1 cellular context compared by ENCODE assay signal in the genomic region with DNA sequence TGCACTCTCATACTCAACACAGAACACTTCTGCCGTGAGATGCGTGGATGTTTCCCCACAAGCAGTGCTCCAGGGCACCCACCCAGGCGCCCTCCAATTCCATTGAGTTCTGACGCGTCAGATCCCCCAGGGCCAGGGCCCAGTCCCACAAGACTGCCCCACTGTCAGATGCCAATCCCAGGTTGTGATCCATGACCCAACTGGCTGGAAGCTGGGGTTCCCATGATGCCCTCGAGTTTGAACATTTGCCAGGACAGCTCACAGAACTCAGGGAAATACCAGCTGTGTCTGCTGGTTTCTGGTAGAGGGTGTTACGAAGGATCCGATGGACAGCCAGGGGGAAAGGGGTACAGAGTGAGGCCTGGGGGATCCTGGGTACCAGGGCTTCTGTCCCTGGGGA.
TF ChIP-seq lines count a peak whose summit lies in the region.

No MANE protein-coding gene starts in this region.

TF ChIP-seq in K562, 482 proteins besides CTCF, POLR2A, EP300 and RAD21:
- no peak for TF ChIP-seq SOX6 (IDR thresholded peaks at IDR 0.05)
- no peak for TF ChIP-seq ZNF830 (CRISPR knock-in tag; IDR thresholded peaks at IDR 0.05)
- no peak for TF ChIP-seq CHD4 (IDR thresholded peaks at IDR 0.05; ENCODE audit: insufficient read depth, insufficient replicate concordance, low read depth, low read length, poor library complexity, severe bottlenecking)
- TF ChIP-seq SUPT5H (IDR thresholded peaks at IDR 0.05) = no peak
- no peak for TF ChIP-seq TCF7 (IDR thresholded peaks at IDR 0.05; ENCODE audit: borderline replicate concordance)
- TF ChIP-seq, protein P1, sequence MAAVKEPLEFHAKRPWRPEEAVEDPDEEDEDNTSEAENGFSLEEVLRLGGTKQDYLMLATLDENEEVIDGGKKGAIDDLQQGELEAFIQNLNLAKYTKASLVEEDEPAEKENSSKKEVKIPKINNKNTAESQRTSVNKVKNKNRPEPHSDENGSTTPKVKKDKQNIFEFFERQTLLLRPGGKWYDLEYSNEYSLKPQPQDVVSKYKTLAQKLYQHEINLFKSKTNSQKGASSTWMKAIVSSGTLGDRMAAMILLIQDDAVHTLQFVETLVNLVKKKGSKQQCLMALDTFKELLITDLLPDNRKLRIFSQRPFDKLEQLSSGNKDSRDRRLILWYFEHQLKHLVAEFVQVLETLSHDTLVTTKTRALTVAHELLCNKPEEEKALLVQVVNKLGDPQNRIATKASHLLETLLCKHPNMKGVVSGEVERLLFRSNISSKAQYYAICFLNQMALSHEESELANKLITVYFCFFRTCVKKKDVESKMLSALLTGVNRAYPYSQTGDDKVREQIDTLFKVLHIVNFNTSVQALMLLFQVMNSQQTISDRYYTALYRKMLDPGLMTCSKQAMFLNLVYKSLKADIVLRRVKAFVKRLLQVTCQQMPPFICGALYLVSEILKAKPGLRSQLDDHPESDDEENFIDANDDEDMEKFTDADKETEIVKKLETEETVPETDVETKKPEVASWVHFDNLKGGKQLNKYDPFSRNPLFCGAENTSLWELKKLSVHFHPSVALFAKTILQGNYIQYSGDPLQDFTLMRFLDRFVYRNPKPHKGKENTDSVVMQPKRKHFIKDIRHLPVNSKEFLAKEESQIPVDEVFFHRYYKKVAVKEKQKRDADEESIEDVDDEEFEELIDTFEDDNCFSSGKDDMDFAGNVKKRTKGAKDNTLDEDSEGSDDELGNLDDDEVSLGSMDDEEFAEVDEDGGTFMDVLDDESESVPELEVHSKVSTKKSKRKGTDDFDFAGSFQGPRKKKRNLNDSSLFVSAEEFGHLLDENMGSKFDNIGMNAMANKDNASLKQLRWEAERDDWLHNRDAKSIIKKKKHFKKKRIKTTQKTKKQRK (IDR thresholded peaks at IDR 0.05; ENCODE audit: borderline replicate concordance, low read depth, low read length) = no peak
- no peak for TF ChIP-seq ZNF224 (CRISPR knock-in tag; IDR thresholded peaks at IDR 0.05)
- no peak for TF ChIP-seq XRCC5 (IDR thresholded peaks at IDR 0.05; ENCODE audit: low read depth, low read length)
- no peak for TF ChIP-seq MAZ (CRISPR knock-in tag; conservative IDR thresholded peaks at IDR 0.05 in 1 of 2, IDR thresholded peaks at IDR 0.05 in 1 of 2)
- TF ChIP-seq HDAC3 (IDR thresholded peaks at IDR 0.05; ENCODE audit: borderline replicate concordance, partially characterized antibody) = no peak
- no peak for TF ChIP-seq MTF1 (CRISPR knock-in tag; IDR thresholded peaks at IDR 0.05; ENCODE audit: borderline replicate concordance)
- TF ChIP-seq PHF20 (IDR thresholded peaks at IDR 0.05; ENCODE audit: partially characterized antibody) = no peak
- no peak for TF ChIP-seq STAT5B (CRISPR knock-in tag; IDR thresholded peaks at IDR 0.05)
- TF ChIP-seq, protein P2, sequence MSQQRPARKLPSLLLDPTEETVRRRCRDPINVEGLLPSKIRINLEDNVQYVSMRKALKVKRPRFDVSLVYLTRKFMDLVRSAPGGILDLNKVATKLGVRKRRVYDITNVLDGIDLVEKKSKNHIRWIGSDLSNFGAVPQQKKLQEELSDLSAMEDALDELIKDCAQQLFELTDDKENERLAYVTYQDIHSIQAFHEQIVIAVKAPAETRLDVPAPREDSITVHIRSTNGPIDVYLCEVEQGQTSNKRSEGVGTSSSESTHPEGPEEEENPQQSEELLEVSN (IDR thresholded peaks at IDR 0.05; ENCODE audit: borderline replicate concordance in 1 of 2, extremely low read depth in 1 of 2, insufficient read depth in 1 of 2, insufficient read length in 1 of 2, low read depth in 1 of 2, low read length in 1 of 2, poor library complexity in 1 of 2, severe bottlenecking in 1 of 2) = no peak
- TF ChIP-seq ZNF12 (CRISPR knock-in tag; IDR thresholded peaks at IDR 0.05) = no peak
- 0 out of 4 replicates have a peak, but pooled peaks of 1 of the 2 experiments have one; percentile 35 for TF ChIP-seq FOXA3 (CRISPR knock-in tag; conservative IDR thresholded peaks at IDR 0.05 in 1 of 2, IDR thresholded peaks at IDR 0.05 in 1 of 2)
- no peak for TF ChIP-seq MEIS2 (IDR thresholded peaks at IDR 0.05; ENCODE audit: partially characterized antibody)
- TF ChIP-seq, protein P3, sequence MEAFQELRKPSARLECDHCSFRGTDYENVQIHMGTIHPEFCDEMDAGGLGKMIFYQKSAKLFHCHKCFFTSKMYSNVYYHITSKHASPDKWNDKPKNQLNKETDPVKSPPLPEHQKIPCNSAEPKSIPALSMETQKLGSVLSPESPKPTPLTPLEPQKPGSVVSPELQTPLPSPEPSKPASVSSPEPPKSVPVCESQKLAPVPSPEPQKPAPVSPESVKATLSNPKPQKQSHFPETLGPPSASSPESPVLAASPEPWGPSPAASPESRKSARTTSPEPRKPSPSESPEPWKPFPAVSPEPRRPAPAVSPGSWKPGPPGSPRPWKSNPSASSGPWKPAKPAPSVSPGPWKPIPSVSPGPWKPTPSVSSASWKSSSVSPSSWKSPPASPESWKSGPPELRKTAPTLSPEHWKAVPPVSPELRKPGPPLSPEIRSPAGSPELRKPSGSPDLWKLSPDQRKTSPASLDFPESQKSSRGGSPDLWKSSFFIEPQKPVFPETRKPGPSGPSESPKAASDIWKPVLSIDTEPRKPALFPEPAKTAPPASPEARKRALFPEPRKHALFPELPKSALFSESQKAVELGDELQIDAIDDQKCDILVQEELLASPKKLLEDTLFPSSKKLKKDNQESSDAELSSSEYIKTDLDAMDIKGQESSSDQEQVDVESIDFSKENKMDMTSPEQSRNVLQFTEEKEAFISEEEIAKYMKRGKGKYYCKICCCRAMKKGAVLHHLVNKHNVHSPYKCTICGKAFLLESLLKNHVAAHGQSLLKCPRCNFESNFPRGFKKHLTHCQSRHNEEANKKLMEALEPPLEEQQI (IDR thresholded peaks at IDR 0.05) = no peak
- TF ChIP-seq ZC3H4 (CRISPR knock-in tag; IDR thresholded peaks at IDR 0.05; ENCODE audit: borderline replicate concordance) = no peak
- TF ChIP-seq SMAD3 (CRISPR knock-in tag; conservative IDR thresholded peaks at IDR 0.05) = no peak
- no peak for TF ChIP-seq PRPF4 (IDR thresholded peaks at IDR 0.05; ENCODE audit: insufficient read depth, low read depth, low read length, poor library complexity, severe bottlenecking)
- no peak for TF ChIP-seq ATF7 (IDR thresholded peaks at IDR 0.05)
- TF ChIP-seq, protein P4, sequence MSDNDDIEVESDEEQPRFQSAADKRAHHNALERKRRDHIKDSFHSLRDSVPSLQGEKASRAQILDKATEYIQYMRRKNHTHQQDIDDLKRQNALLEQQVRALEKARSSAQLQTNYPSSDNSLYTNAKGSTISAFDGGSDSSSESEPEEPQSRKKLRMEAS (CRISPR knock-in tag; IDR thresholded peaks at IDR 0.05) = 0 out of 2 replicates have a peak, but pooled peaks have one; percentile 10
- no peak for TF ChIP-seq HOXB6 (CRISPR knock-in tag; IDR thresholded peaks at IDR 0.05; ENCODE audit: borderline replicate concordance)
- 0 out of 2 replicates have a peak, but pooled peaks have one; percentile 7 for TF ChIP-seq CEBPG (CRISPR knock-in tag; IDR thresholded peaks at IDR 0.05)
- no peak for TF ChIP-seq CEBPG (tag; conservative IDR thresholded peaks at IDR 0.05 in 1 of 2, IDR thresholded peaks at IDR 0.05 in 1 of 2)
